ENCODE assay signal across 2 cellular contexts in the genomic region with DNA sequence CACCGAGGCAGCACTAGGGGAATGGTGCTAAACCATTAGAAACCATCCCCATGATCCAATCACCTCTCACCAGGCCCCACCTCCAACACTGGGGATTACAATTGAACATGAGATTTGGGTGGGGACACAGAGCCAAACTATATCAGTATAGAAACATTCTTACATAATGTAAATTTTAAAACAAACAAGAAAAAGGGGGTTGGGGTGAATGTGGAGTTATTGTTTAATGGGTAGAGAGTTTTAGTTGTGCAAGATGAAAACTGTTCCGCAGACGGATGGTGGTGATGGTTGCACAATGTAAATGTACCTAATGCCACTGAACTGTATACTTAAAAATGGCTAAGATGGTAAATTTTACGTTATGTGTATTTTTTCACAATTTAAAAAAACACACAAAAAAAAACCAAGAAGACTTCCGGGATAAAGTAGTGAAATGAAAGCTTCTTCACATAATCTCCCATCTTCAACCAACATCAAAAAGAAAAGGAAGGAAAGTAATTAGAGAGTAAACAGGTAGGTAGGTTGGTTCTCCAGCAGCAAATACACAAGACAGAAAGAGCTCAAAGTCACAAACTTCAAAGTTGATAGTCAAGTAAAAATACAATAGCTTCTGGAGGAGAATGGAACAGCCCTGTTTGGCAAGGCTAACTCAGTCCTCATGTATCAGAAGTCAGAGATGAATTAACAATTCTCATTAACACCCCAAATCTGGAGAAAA.
TF ChIP-seq lines count a peak whose summit lies in the region.

No MANE protein-coding gene starts in this region.

TF ChIP-seq in HepG2, 621 proteins besides CTCF, POLR2A, EP300 and RAD21 (continues in another document):
- TF ChIP-seq FOXP1 (IDR thresholded peaks at IDR 0.05), result 0 out of 2 replicates have a peak, but pooled peaks have one; percentile 8
- TF ChIP-seq FOXP1 (CRISPR knock-in tag; IDR thresholded peaks at IDR 0.05), result peak; percentile 51; the same call in 1 of the 2 replicates
- peak; percentile 9; the same call in 1 of the 2 replicates for TF ChIP-seq HNF4A (CRISPR knock-in tag; IDR thresholded peaks at IDR 0.05)
- peak; percentile 46; the same call in 1 of the 2 replicates for TF ChIP-seq FOXJ3 (CRISPR knock-in tag; IDR thresholded peaks at IDR 0.05; ENCODE audit: borderline replicate concordance)
- TF ChIP-seq KDM1A (CRISPR knock-in tag; IDR thresholded peaks at IDR 0.05), result no peak
- peak; percentile 92; the same call in 1 of the 2 replicates for TF ChIP-seq ZSCAN5A (CRISPR knock-in tag; IDR thresholded peaks at IDR 0.05; ENCODE audit: borderline replicate concordance)
- peak; percentile 37; the same call in 1 of the 2 replicates for TF ChIP-seq ZFP1 (CRISPR knock-in tag; IDR thresholded peaks at IDR 0.05)
- TF ChIP-seq, protein P1, sequence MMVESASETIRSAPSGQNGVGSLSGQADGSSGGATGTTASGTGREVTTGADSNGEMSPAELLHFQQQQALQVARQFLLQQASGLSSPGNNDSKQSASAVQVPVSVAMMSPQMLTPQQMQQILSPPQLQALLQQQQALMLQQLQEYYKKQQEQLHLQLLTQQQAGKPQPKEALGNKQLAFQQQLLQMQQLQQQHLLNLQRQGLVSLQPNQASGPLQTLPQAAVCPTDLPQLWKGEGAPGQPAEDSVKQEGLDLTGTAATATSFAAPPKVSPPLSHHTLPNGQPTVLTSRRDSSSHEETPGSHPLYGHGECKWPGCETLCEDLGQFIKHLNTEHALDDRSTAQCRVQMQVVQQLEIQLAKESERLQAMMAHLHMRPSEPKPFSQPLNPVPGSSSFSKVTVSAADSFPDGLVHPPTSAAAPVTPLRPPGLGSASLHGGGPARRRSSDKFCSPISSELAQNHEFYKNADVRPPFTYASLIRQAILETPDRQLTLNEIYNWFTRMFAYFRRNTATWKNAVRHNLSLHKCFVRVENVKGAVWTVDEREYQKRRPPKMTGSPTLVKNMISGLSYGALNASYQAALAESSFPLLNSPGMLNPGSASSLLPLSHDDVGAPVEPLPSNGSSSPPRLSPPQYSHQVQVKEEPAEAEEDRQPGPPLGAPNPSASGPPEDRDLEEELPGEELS (CRISPR knock-in tag; IDR thresholded peaks at IDR 0.05), result peak; percentile 46; the same call in 1 of the 2 replicates
- peak; percentile 82 for TF ChIP-seq ISL2 (CRISPR knock-in tag; IDR thresholded peaks at IDR 0.05)
- TF ChIP-seq SOX5 (CRISPR knock-in tag; IDR thresholded peaks at IDR 0.05; ENCODE audit: borderline replicate concordance), result peak; percentile 88
- no peak for TF ChIP-seq SOX13 (IDR thresholded peaks at IDR 0.05)
- TF ChIP-seq SOX13 (CRISPR knock-in tag; conservative IDR thresholded peaks at IDR 0.05 in 1 of 2, IDR thresholded peaks at IDR 0.05 in 1 of 2), result peak in 1 of 2 experiments; percentile 85; a peak in 2 of 4 replicates
- TF ChIP-seq NFIC (IDR thresholded peaks at IDR 0.05; ENCODE audit: low read length), result peak; percentile 59
- 0 out of 2 replicates have a peak, but pooled peaks have one; percentile 12 for TF ChIP-seq DPF2 (CRISPR knock-in tag; IDR thresholded peaks at IDR 0.05; ENCODE audit: borderline replicate concordance, low read depth)
- TF ChIP-seq REPIN1 (CRISPR knock-in tag; IDR thresholded peaks at IDR 0.05; ENCODE audit: borderline replicate concordance, low read depth), result no peak
- TF ChIP-seq NCOA2 (CRISPR knock-in tag; IDR thresholded peaks at IDR 0.05), result peak; percentile 74
- TF ChIP-seq HNF4G (IDR thresholded peaks at IDR 0.05; ENCODE audit: borderline replicate concordance, low read depth, low read length), result 0 out of 2 replicates have a peak, but pooled peaks have one; percentile 23
- no peak for TF ChIP-seq HNF4G (CRISPR knock-in tag; IDR thresholded peaks at IDR 0.05; ENCODE audit: borderline replicate concordance, low read depth)
- TF ChIP-seq, protein P2, sequence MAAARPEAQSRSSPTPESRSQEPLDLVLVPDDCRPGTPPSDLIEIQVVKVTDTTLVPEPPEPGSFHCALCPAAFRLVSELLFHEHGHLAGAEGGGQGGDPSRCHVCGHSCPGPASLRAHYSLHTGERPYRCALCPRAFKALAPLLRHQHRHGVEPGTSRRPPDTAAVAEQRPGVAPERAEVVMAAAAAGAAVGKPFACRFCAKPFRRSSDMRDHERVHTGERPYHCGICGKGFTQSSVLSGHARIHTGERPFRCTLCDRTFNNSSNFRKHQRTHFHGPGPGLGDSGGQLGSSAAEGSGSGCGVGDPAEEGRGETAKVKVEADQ (CRISPR knock-in tag; IDR thresholded peaks at IDR 0.05; ENCODE audit: borderline replicate concordance), result peak; percentile 77; the same call in 1 of the 2 replicates
- peak; percentile 47; the same call in 1 of the 2 replicates for TF ChIP-seq CEBPB (IDR thresholded peaks at IDR 0.05; ENCODE audit: borderline replicate concordance, low read depth, low read length)
- TF ChIP-seq SOX6 (IDR thresholded peaks at IDR 0.05), result no peak
- TF ChIP-seq SOX6 (CRISPR knock-in tag; IDR thresholded peaks at IDR 0.05), result peak; percentile 17; the same call in 1 of the 2 replicates
- TF ChIP-seq TCF7 (IDR thresholded peaks at IDR 0.05; ENCODE audit: low read depth), result peak; percentile 81

TF ChIP-seq in GM12878, 131 proteins besides CTCF, POLR2A, EP300 and RAD21:
- TF ChIP-seq YY1 (IDR thresholded peaks at IDR 0.05; ENCODE audit: low read depth, low read length), result no peak
- TF ChIP-seq TBL1XR1 (IDR thresholded peaks at IDR 0.05; ENCODE audit: low read depth, low read length), result no peak
- no peak for TF ChIP-seq ZNF622 (IDR thresholded peaks at IDR 0.05)
- no peak for TF ChIP-seq ESRRA (IDR thresholded peaks at IDR 0.05; ENCODE audit: low read length)
- TF ChIP-seq WRNIP1 (IDR thresholded peaks at IDR 0.05; ENCODE audit: borderline replicate concordance, low read depth, low read length), result no peak
- TF ChIP-seq CHD4 (IDR thresholded peaks at IDR 0.05), result no peak
- no peak for TF ChIP-seq NR2C2 (IDR thresholded peaks at IDR 0.05; ENCODE audit: borderline replicate concordance, control insufficient read depth, insufficient read length, low read depth)
- TF ChIP-seq, protein P3, sequence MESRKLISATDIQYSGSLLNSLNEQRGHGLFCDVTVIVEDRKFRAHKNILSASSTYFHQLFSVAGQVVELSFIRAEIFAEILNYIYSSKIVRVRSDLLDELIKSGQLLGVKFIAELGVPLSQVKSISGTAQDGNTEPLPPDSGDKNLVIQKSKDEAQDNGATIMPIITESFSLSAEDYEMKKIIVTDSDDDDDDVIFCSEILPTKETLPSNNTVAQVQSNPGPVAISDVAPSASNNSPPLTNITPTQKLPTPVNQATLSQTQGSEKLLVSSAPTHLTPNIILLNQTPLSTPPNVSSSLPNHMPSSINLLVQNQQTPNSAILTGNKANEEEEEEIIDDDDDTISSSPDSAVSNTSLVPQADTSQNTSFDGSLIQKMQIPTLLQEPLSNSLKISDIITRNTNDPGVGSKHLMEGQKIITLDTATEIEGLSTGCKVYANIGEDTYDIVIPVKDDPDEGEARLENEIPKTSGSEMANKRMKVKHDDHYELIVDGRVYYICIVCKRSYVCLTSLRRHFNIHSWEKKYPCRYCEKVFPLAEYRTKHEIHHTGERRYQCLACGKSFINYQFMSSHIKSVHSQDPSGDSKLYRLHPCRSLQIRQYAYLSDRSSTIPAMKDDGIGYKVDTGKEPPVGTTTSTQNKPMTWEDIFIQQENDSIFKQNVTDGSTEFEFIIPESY (IDR thresholded peaks at IDR 0.05), result no peak
- TF ChIP-seq, protein P4, sequence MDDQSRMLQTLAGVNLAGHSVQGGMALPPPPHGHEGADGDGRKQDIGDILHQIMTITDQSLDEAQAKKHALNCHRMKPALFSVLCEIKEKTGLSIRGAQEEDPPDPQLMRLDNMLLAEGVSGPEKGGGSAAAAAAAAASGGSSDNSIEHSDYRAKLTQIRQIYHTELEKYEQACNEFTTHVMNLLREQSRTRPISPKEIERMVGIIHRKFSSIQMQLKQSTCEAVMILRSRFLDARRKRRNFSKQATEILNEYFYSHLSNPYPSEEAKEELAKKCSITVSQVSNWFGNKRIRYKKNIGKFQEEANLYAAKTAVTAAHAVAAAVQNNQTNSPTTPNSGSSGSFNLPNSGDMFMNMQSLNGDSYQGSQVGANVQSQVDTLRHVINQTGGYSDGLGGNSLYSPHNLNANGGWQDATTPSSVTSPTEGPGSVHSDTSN (IDR thresholded peaks at IDR 0.05; ENCODE audit: insufficient replicate concordance, low read depth, low read length), result no peak
- TF ChIP-seq PML (IDR thresholded peaks at IDR 0.05; ENCODE audit: low read length), result no peak
- no peak for TF ChIP-seq ZNF217 (IDR thresholded peaks at IDR 0.05)
